8 cellular contexts compared by ENCODE assay signal in genomic region chr17:57986841-57987581, GRCh38. TPM values are rescaled to one million over a fixed set of nuclear protein-coding genes. Genes with fewer than 3 reads are reported as not detected.
DNase-seq lines count a peak whose midpoint lies in the region; TF ChIP-seq lines count a peak whose summit lies in the region.

No MANE protein-coding gene starts in this region.

- H3K27me3 ChIP-seq in neutrophil (no peaks in the 10 kb centered on the region), vagina (no peaks in the 10 kb centered on the region)

- no peaks in the 10 kb centered on the region for H3K9me3 Mint-ChIP-seq in activated naive CD4-positive, alpha-beta T cell treated with anti-CD3 and anti-CD28 coated beads, Interleukin-2, amount 10 ng/mL, durations not matched to agents 7 days and 5 days

- H3K4me1 Mint-ChIP-seq in activated naive CD4-positive, alpha-beta T cell treated with anti-CD3 and anti-CD28 coated beads, Interleukin-2, amount 10 ng/mL, durations not matched to agents 7 days and 5 days = peaks cover 58% of the 10 kb centered on the region

- H3K4me3 ChIP-seq in OCI-LY7 (ENCODE audit: low read depth, low read length, poor library complexity, severe bottlenecking) = peak overlapping the region; percentile 77
- H3K4me3 ChIP-seq in neutrophil (ENCODE audit: low read depth in 1 of 2, low read length in 1 of 2) = peak overlapping the region; percentile 73 to 90
- peak overlapping the region; percentile 79 to 95 for H3K4me3 ChIP-seq in vagina

- H3K36me3 ChIP-seq in OCI-LY7 (ENCODE audit: insufficient read depth, low read length) = peaks cover 33% of the 10 kb centered on the region
- H3K36me3 ChIP-seq in neutrophil = peaks cover 10% of the 10 kb centered on the region
- peaks cover 0 to 10% of the 10 kb centered on the region in 2 donors for H3K36me3 ChIP-seq in vagina

- H3K27ac Mint-ChIP-seq in activated naive CD4-positive, alpha-beta T cell treated with anti-CD3 and anti-CD28 coated beads, Interleukin-2, amount 10 ng/mL, durations not matched to agents 7 days and 5 days = peak overlapping the region; percentile 85

- intact Hi-C loops in OCI-LY7 (cut with micrococcal nuclease; ENCODE audit: unreplicated experiment) = loop anchor here (5.0 kb wide), 1 partner anchor 85 kb away; no protein-coding TSS in a partner anchor
- intact Hi-C loops in vagina (cut with DNase I) = loop anchor here (5.0 kb wide), 3 partner anchors 35 to 115 kb away; no protein-coding TSS in a partner anchor

- TF ChIP-seq POLR2A in vagina (IDR thresholded peaks at IDR 0.05) = no peak

- no peak overlapping the region for H3K27ac ChIP-seq in OCI-LY7 (ENCODE audit: low read depth, low read length, poor library complexity, severe bottlenecking)
- H3K27ac ChIP-seq in neutrophil = peak overlapping the region; percentile 98
- peak overlapping the region; percentile 93 for H3K27ac ChIP-seq in vagina

- peak overlapping the region; percentile 88 for H3K4me3 Mint-ChIP-seq in activated naive CD4-positive, alpha-beta T cell treated with anti-CD3 and anti-CD28 coated beads, Interleukin-2, amount 10 ng/mL, durations not matched to agents 7 days and 5 days

- BruUV-seq in OCI-LY7 (replicated peaks; lab: Mats Ljungman, UMichigan) = no TSS peak

- H3K36me3 Mint-ChIP-seq in activated naive CD4-positive, alpha-beta T cell treated with anti-CD3 and anti-CD28 coated beads, Interleukin-2, amount 10 ng/mL, durations not matched to agents 7 days and 5 days = peaks cover 41% of the 10 kb centered on the region

- H3K4me1 ChIP-seq in OCI-LY7 (ENCODE audit: insufficient read depth, low read length, poor library complexity, severe bottlenecking) = peaks cover 23% of the 10 kb centered on the region
- H3K4me1 ChIP-seq in neutrophil (ENCODE audit: control insufficient read depth in 1 of 2, insufficient read depth in 1 of 2, low read depth in 1 of 2, low read length in 1 of 2) = peaks cover 57 to 58% of the 10 kb centered on the region in 2 experiments
- peaks cover 61% of the 10 kb centered on the region for H3K4me1 ChIP-seq in vagina

- peaks cover 48% of the 10 kb centered on the region for H3K79me2 ChIP-seq in OCI-LY7 (ENCODE audit: insufficient read depth, low read depth, low read length)

- peaks cover 4% of the 10 kb centered on the region for H3K27me3 Mint-ChIP-seq in activated naive CD4-positive, alpha-beta T cell treated with anti-CD3 and anti-CD28 coated beads, Interleukin-2, amount 10 ng/mL, durations not matched to agents 7 days and 5 days

- peaks cover 27% of the 10 kb centered on the region; the same call in 1 of the 2 replicates for H4K20me1 ChIP-seq in OCI-LY7 (ENCODE audit: insufficient read depth, low read length)

- 0 out of 2 replicates have a peak overlapping the region, but pooled peaks have one; percentile 24 for H2AFZ ChIP-seq in OCI-LY7 (ENCODE audit: low read length)

- DNase-seq in Caki2 (ENCODE audit: low read depth) (peak; percentile 66), HCEC 1CT (peak; percentile 67), OCI-LY7 (ENCODE audit: low spot score) (no peak), foreskin melanocyte (peak; percentile 57), vagina (ENCODE audit: extremely low spot score in 2 of 2) (no peak)
- DNase-seq in activated naive CD4-positive, alpha-beta T cell treated with anti-CD3 and anti-CD28 coated beads, Interleukin-2, amount 10 ng/mL, durations not matched to agents 7 days and 5 days = peak; percentile 58
- DNase-seq in NK-92 treated with Interleukin-12 subunit alpha and Interleukin-12 subunit beta, amount 100 ng/mL, for 24 hours (lab: John Stamatoyannopoulos, UW) = no peak

- H3K4me2 ChIP-seq in OCI-LY7 (ENCODE audit: low read length) = peak overlapping the region; percentile 87

- no peak for TF ChIP-seq CTCF in OCI-LY7 (conservative IDR thresholded peaks at IDR 0.05; ENCODE audit: low read length)
- no peak for TF ChIP-seq CTCF in neutrophil (IDR thresholded peaks at IDR 0.05)
- no peak for TF ChIP-seq CTCF in vagina (IDR thresholded peaks at IDR 0.05)

- no peaks in the 10 kb centered on the region for H3K9me2 ChIP-seq in OCI-LY7 (ENCODE audit: insufficient read depth, low read length)

- CTCF ChIA-PET in OCI-LY7 (lab: Charles Lee; ENCODE audit: unreplicated experiment) = no interaction called here
- CTCF ChIA-PET in activated naive CD4-positive, alpha-beta T cell treated with anti-CD3 and anti-CD28 coated beads, Interleukin-2, amount 10 ng/mL, durations not matched to agents 7 days and 5 days (lab: Charles Lee) = interaction anchor here (0.7 to 3.2 kb wide), 7 partner anchors 10 to 135 kb away, joined by 3 to 15 read pairs (median 4); no protein-coding TSS in a partner anchor

- in situ Hi-C loops in Caki2 (cut with HindIII; ENCODE audit: low pct_unique_long_range_greater_than_20kb, low sequenced_read_pairs) = no loop called here

- no peaks in the 10 kb centered on the region for H3K9me3 ChIP-seq in OCI-LY7 (ENCODE audit: low read length)
- H3K9me3 ChIP-seq in neutrophil = no peaks in the 10 kb centered on the region
- H3K9me3 ChIP-seq in vagina = no peaks in the 10 kb centered on the region

- POLR2A ChIA-PET in OCI-LY7 (lab: Charles Lee) = interaction anchor here (0.6 to 2.4 kb wide), 6 partner anchors 11 to 1903 kb away, joined by 3 to 10 read pairs (median 4); no protein-coding TSS in a partner anchor

RNA-seq across cellular contexts. Expression of gene VEZF1, which starts 1.0 kb away (rescaled TPM):
- 20.9 and 44.0 TPM in 2 replicates for total RNA-seq in Caki2 (2014; rRNA removed; shearing (Covaris generic); ENCODE audit: low replicate concordance)
- total RNA-seq in OCI-LY7 (2014; rRNA removed; shearing (Covaris generic)) = 19.0 and 22.6 TPM in 2 replicates
- total RNA-seq in OCI-LY7 (2022) = 35.4 and 36.4 TPM in 2 replicates
- 86.2 TPM for total RNA-seq in vagina

RNA-seq across cellular contexts. Expression of gene SRSF1, which starts 20.0 kb away (rescaled TPM):
- 242 and 309 TPM in 2 replicates for total RNA-seq in Caki2 (2014; rRNA removed; shearing (Covaris generic); ENCODE audit: low replicate concordance)
- 582 and 677 TPM in 2 replicates for total RNA-seq in OCI-LY7 (2014; rRNA removed; shearing (Covaris generic))
- total RNA-seq in OCI-LY7 (2022) (515 and 531 TPM in 2 replicates), vagina (155 TPM)

RNA-seq across cellular contexts. Expression of gene CUEDC1, which starts 31.8 kb away (rescaled TPM):
- total RNA-seq in Caki2 (2014; rRNA removed; shearing (Covaris generic); ENCODE audit: low replicate concordance) = 24.8 and 47.7 TPM in 2 replicates
- not detected in 2 replicates for total RNA-seq in OCI-LY7 (2014; rRNA removed; shearing (Covaris generic))
- total RNA-seq in OCI-LY7 (2022) (0.13 and 0.74 TPM in 2 replicates), vagina (28.7 TPM)

Comparison
In these comparisons a context has a peak if more than half of its experiments do, and no peak if none do; other contexts are left out.
1. DNase-seq: peak in Caki2 (single experiment), HCEC 1CT (single experiment), activated naive CD4-positive, alpha-beta T cell treated with anti-CD3 and anti-CD28 coated beads, Interleukin-2, amount 10 ng/mL, durations not matched to agents 7 days and 5 days (single experiment) and foreskin melanocyte (single experiment); none in OCI-LY7 (single experiment), vagina (0 of 2) and NK-92 treated with Interleukin-12 subunit alpha and Interleukin-12 subunit beta, amount 100 ng/mL, for 24 hours (single experiment).
2. RNA of gene CUEDC1, which starts 31.8 kb away (total RNA-seq): 28.7 TPM in vagina (single experiment) and 24.8 to 47.7 TPM in Caki2; 0.13 to 0.74 TPM in OCI-LY7; every median in the first group is over 10 times any median in the second.
3. Peak in every context shown above with its lines, with median percentiles within 50 percentile points of each other: H3K4me3 ChIP-seq.